In the genomic region with DNA sequence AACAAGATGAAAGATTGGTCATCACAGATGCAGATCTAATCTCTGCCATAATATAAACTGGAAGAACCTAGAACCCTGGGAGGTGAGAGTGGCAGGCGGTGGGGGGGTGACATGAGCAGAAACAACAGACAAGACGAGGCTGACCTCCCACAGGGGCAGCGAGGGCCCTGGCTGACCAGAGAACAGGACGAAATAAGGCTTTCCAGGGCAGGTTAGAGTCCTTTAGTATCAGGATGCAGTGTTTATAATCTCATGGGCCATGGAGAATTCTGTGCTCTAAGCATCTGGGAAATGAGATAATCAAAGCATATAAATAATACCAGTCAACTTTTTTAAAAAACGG, we compare ENCODE assay signal across 16 cellular contexts.
DNase-seq lines count a peak whose midpoint lies in the region; ATAC-seq, FAIRE-seq and TF ChIP-seq lines count a peak whose summit lies in the region.
"Had no signal": no experiment of that assay in that cellular context is flagged by ENCODE, and none has a peak within 500 bp of the region (broad histone marks: within the 10 kb centered on the region; RNA-seq: fewer than 3 reads in every experiment).

No MANE protein-coding gene starts in this region.

- WGBS in endodermal cell (ENCODE audit: insufficient coverage in 1 of 2, insufficient read length in 1 of 2), 2 experiments = 0 to 68% methylated on average over 1 to 5 of the region's 5 CpGs
- 57 to 71% methylated on average over 5 of the region's 5 CpGs for WGBS in pancreas, 2 donors

- H3K36me3 Mint-ChIP-seq in endodermal cell (ENCODE audit: low read depth) = peaks cover 44% of the 10 kb centered on the region
- H3K36me3 Mint-ChIP-seq: CD4-positive, alpha-beta memory T cell had no signal

- no peaks in the 10 kb centered on the region for H3K79me2 ChIP-seq in OCI-LY3 (ENCODE audit: low read length)

- H3K27me3 ChIP-seq in OCI-LY3 (ENCODE audit: low read depth, low read length) (no peaks in the 10 kb centered on the region), endodermal cell (ENCODE audit: control insufficient read depth, insufficient read depth, low read length, poor library complexity, severe bottlenecking) (no peaks in the 10 kb centered on the region), colonic mucosa (no peaks in the 10 kb centered on the region), pancreas (no peaks in the 10 kb centered on the region)

- peak overlapping the region; percentile 27 for H3K9ac ChIP-seq in OCI-LY3 (ENCODE audit: low read length)
- H3K9ac ChIP-seq in endodermal cell (ENCODE audit: extremely low read depth, low read length, poor library complexity, severe bottlenecking) = no peak overlapping the region
- H3K9ac ChIP-seq in colonic mucosa (ENCODE audit: low read depth in 2 of 2, low read length in 2 of 2) = no peak overlapping the region

- no peak overlapping the region for H3K4me3 Mint-ChIP-seq in endodermal cell
- H3K4me3 Mint-ChIP-seq: CD4-positive, alpha-beta memory T cell had no signal

- peaks cover 5% of the 10 kb centered on the region for H3K9me3 Mint-ChIP-seq in endodermal cell
- H3K9me3 Mint-ChIP-seq: CD4-positive, alpha-beta memory T cell had no signal

- H3K4me1 ChIP-seq in OCI-LY3 (ENCODE audit: low read length) (peaks cover 49% of the 10 kb centered on the region), endodermal cell (ENCODE audit: control insufficient read depth, insufficient read depth, low read length) (peaks cover 3% of the 10 kb centered on the region), colonic mucosa (no peaks in the 10 kb centered on the region), pancreas (no peaks in the 10 kb centered on the region)
- H3K4me1 ChIP-seq: HAP-1 had no signal

- no peaks in the 10 kb centered on the region for H3K27me3 Mint-ChIP-seq in endodermal cell (ENCODE audit: insufficient read depth)
- H3K27me3 Mint-ChIP-seq: CD4-positive, alpha-beta memory T cell had no signal

- H3K27ac Mint-ChIP-seq in endodermal cell = no peak overlapping the region

- peaks cover 25% of the 10 kb centered on the region for H3K4me1 Mint-ChIP-seq in endodermal cell

- no peak overlapping the region for H3K4me3 ChIP-seq in OCI-LY3 (ENCODE audit: low read length)
- H3K4me3 ChIP-seq in endodermal cell (ENCODE audit: low read length) = no peak overlapping the region
- H3K4me3 ChIP-seq in colonic mucosa = no peak overlapping the region
- H3K4me3 ChIP-seq in pancreas = no peak overlapping the region
- H3K4me3 ChIP-seq: HAP-1 had no signal

- no peak for ATAC-seq in pancreas

- intact Hi-C loops in colonic mucosa (cut with DNase I) = no loop called here
- intact Hi-C loops in pancreas (cut with DNase I) = no loop called here

- no peak for FAIRE-seq in pancreas (lab: Jason Lieb, UNC)
- FAIRE-seq: H54 had no signal

- DNase-seq in endodermal cell (peak; percentile 43), islet precursor cell (peak; percentile 42), colonic mucosa (no peak), putamen (ENCODE audit: low spot score) (no peak), pancreas (no peak)
- DNase-seq: C1 segment of cervical spinal cord; Calu3; CD4-positive, alpha-beta memory T cell; COR-L47; DMS53; DMS79 treated with DMSO at 0.1 percent for 48 hours; GF-D8; GOT3 had no signal

- TF ChIP-seq CTCF in OCI-LY3 (IDR thresholded peaks at IDR 0.05; ENCODE audit: low read depth, low read length) (no peak), endodermal cell (conservative IDR thresholded peaks at IDR 0.05) (no peak), colonic mucosa (IDR thresholded peaks at IDR 0.05) (no peak), pancreas (IDR thresholded peaks at IDR 0.05) (no peak)

- H3K4me2 ChIP-seq in OCI-LY3 (ENCODE audit: low read length) = peak overlapping the region; percentile 6

- no peaks in the 10 kb centered on the region for H3K9me3 ChIP-seq in OCI-LY3 (ENCODE audit: insufficient read depth, low read length)
- H3K9me3 ChIP-seq in endodermal cell (ENCODE audit: control insufficient read depth, low read length) = no peaks in the 10 kb centered on the region
- no peaks in the 10 kb centered on the region for H3K9me3 ChIP-seq in colonic mucosa
- H3K9me3 ChIP-seq in pancreas = no peaks in the 10 kb centered on the region
- H3K9me3 ChIP-seq: HAP-1 had no signal

- H3K27ac ChIP-seq in OCI-LY3 (ENCODE audit: low read length) (peak overlapping the region; percentile 83; the same call in 1 of the 2 replicates), endodermal cell (ENCODE audit: low read depth, low read length) (no peak overlapping the region), colonic mucosa (no peak overlapping the region), pancreas (no peak overlapping the region)

- H3K36me3 ChIP-seq in OCI-LY3 (replicated peaks; ENCODE audit: low read depth, low read length) (no peaks in the 10 kb centered on the region), endodermal cell (ENCODE audit: control insufficient read depth, insufficient read depth, low read length) (no peaks in the 10 kb centered on the region), colonic mucosa (no peaks in the 10 kb centered on the region), pancreas (no peaks in the 10 kb centered on the region)
- H3K36me3 ChIP-seq: HAP-1 had no signal

- H2AFZ ChIP-seq in OCI-LY3 (ENCODE audit: low read depth, low read length) = no peak overlapping the region

- no peaks in the 10 kb centered on the region for H4K20me1 ChIP-seq in OCI-LY3 (ENCODE audit: insufficient read depth, low read length)

Comparison
In these comparisons a context has a peak if more than half of its experiments do, and no peak if none do; other contexts are left out.
1. DNase-seq: peak in endodermal cell (single experiment) and islet precursor cell (single experiment); none in colonic mucosa (single experiment), putamen (single experiment) and pancreas (0 of 6).